ENCODE assay signal across 17 cellular contexts in genomic region chr14:86532219-86532618, GRCh38.
DNase-seq lines count a peak whose midpoint lies in the region; ATAC-seq, FAIRE-seq and TF ChIP-seq lines count a peak whose summit lies in the region.
"Had no signal": no experiment of that assay in that cellular context is flagged by ENCODE, and none has a peak within 500 bp of the region (broad histone marks: within the 10 kb centered on the region; RNA-seq: fewer than 3 reads in every experiment).

No MANE protein-coding gene starts in this region.

- no peak overlapping the region for H3K14ac ChIP-seq in H9 (ENCODE audit: insufficient read depth, low read length)

- H3K27me3 ChIP-seq in H9 (ENCODE audit: insufficient read depth, low read length) (no peaks in the 10 kb centered on the region), pancreas (no peaks in the 10 kb centered on the region), gastrocnemius medialis (no peaks in the 10 kb centered on the region)
- H3K27me3 ChIP-seq: BE2C, right atrium auricular region, suprapubic skin had no signal

- in situ Hi-C loops in gastrocnemius medialis (cut with MboI; ENCODE audit: low sequenced_read_pairs in 4 of 4), result no loop called here

- H3K4me1 ChIP-seq in H9 (ENCODE audit: insufficient read depth, low read length) (no peaks in the 10 kb centered on the region), pancreas (peaks cover 0 to 5% (median 4%) of the 10 kb centered on the region in 3 donors), gastrocnemius medialis (no peaks in the 10 kb centered on the region)
- H3K4me1 ChIP-seq: right atrium auricular region, suprapubic skin had no signal

- no peak overlapping the region for H4K91ac ChIP-seq in H9 (ENCODE audit: insufficient read length, low read depth, low read length)

- H3K4me1 Mint-ChIP-seq in H9, result no peaks in the 10 kb centered on the region
- H3K4me1 Mint-ChIP-seq: activated CD4-positive, alpha-beta T cell treated with anti-CD3 and anti-CD28 coated beads, Interleukin-2, amount 10 ng/mL, durations not matched to agents 24 days and 14 days; activated naive CD4-positive, alpha-beta T cell treated with anti-CD3 and anti-CD28 coated beads, Interleukin-2, amount 50 U/mL, for 24 hours; neural crest cell had no signal

- no peak overlapping the region for H3K27ac ChIP-seq in H9 (ENCODE audit: insufficient read length, low read depth, low read length)
- no peak overlapping the region for H3K27ac ChIP-seq in pancreas
- no peak overlapping the region for H3K27ac ChIP-seq in gastrocnemius medialis
- H3K27ac ChIP-seq: right atrium auricular region, suprapubic skin had no signal

- H3K4me3 Mint-ChIP-seq in H9, result no peak overlapping the region
- H3K4me3 Mint-ChIP-seq: activated CD4-positive, alpha-beta T cell treated with anti-CD3 and anti-CD28 coated beads, Interleukin-2, amount 10 ng/mL, durations not matched to agents 24 days and 14 days; activated naive CD4-positive, alpha-beta T cell treated with anti-CD3 and anti-CD28 coated beads, Interleukin-2, amount 50 U/mL, for 24 hours; neural crest cell had no signal

- H4K5ac ChIP-seq in H9 (ENCODE audit: insufficient read length, low read depth, low read length), result no peak overlapping the region

- H4K20me1 ChIP-seq in H9 (ENCODE audit: control insufficient read depth, insufficient read depth, insufficient read length), result no peaks in the 10 kb centered on the region

- no peak overlapping the region; a peak in 1 of 7 replicates for H3K27ac Mint-ChIP-seq in H9
- H3K27ac Mint-ChIP-seq: activated CD4-positive, alpha-beta T cell treated with anti-CD3 and anti-CD28 coated beads, Interleukin-2, amount 10 ng/mL, durations not matched to agents 24 days and 14 days; activated naive CD4-positive, alpha-beta T cell treated with anti-CD3 and anti-CD28 coated beads, Interleukin-2, amount 50 U/mL, for 24 hours had no signal

- no peak overlapping the region for H2AK5ac ChIP-seq in H9 (ENCODE audit: insufficient read length, low read length)

- FAIRE-seq in pancreas (lab: Jason Lieb, UNC), result no peak

- H3K79me1 ChIP-seq in H9 (ENCODE audit: insufficient read depth, low read depth, low read length, poor library complexity, severe bottlenecking), result no peaks in the 10 kb centered on the region

- no peak overlapping the region for H2BK12ac ChIP-seq in H9 (ENCODE audit: insufficient read length, low read depth, low read length)

- no peaks in the 10 kb centered on the region for H3K23me2 ChIP-seq in H9 (ENCODE audit: insufficient read length, low read depth, low read length, poor library complexity, severe bottlenecking)

- no peak for TF ChIP-seq POLR2A in gastrocnemius medialis (IDR thresholded peaks at IDR 0.05)

- H3K23ac ChIP-seq in H9 (ENCODE audit: insufficient read length, low read depth, low read length), result no peak overlapping the region

- intact Hi-C loops in pancreas (cut with DNase I) (no loop called here), gastrocnemius medialis (cut with DNase I; ENCODE audit: low total_unique reads) (no loop called here)

- H3K9me3 ChIP-seq in H9 (ENCODE audit: control insufficient read depth, low read depth, low read length) (no peaks in the 10 kb centered on the region), pancreas (no peaks in the 10 kb centered on the region), gastrocnemius medialis (no peaks in the 10 kb centered on the region)
- H3K9me3 ChIP-seq: BE2C, right atrium auricular region, suprapubic skin had no signal

- no peaks in the 10 kb centered on the region for H3K79me2 ChIP-seq in H9 (ENCODE audit: insufficient read depth, low read length)

- H2BK20ac ChIP-seq in H9 (ENCODE audit: low read depth, low read length, poor library complexity, severe bottlenecking), result no peak overlapping the region

- H3K4ac ChIP-seq in H9 (ENCODE audit: low read depth, low read length), result no peak overlapping the region

- H2BK120ac ChIP-seq in H9 (ENCODE audit: low read depth, low read length, poor library complexity, severe bottlenecking), result no peak overlapping the region

- ATAC-seq in pancreas (peak; percentile 67 to 98 (median 86)), HG03045 (IDR thresholded peaks at IDR 0.05; ENCODE audit: unreplicated experiment) (no peak), gastrocnemius medialis (no peak)
- ATAC-seq: Right ventricle myocardium inferior had no signal

- H3K4me3 ChIP-seq in choroid plexus epithelial cell (ENCODE audit: low read depth, low read length) (no peak overlapping the region), pancreas (no peak overlapping the region), gastrocnemius medialis (no peak overlapping the region)
- H3K4me3 ChIP-seq: right atrium auricular region, suprapubic skin had no signal

- no peaks in the 10 kb centered on the region for H3K9me3 Mint-ChIP-seq in H9
- H3K9me3 Mint-ChIP-seq: activated CD4-positive, alpha-beta T cell treated with anti-CD3 and anti-CD28 coated beads, Interleukin-2, amount 10 ng/mL, durations not matched to agents 24 days and 14 days; neural crest cell had no signal

- H2AFZ ChIP-seq in H9 (ENCODE audit: low read length), result no peak overlapping the region

- H2BK15ac ChIP-seq in H9 (ENCODE audit: low read depth, low read length), result 0 out of 2 replicates have a peak overlapping the region, but pooled peaks have one; percentile 52

- H3K9ac ChIP-seq in H9 (ENCODE audit: extremely low read depth, insufficient read length, low read length), result no peak overlapping the region

- H3K56ac ChIP-seq in H9 (ENCODE audit: insufficient read length, low read depth, low read length), result no peak overlapping the region

- no peaks in the 10 kb centered on the region for H3K36me3 ChIP-seq in pancreas
- no peaks in the 10 kb centered on the region for H3K36me3 ChIP-seq in gastrocnemius medialis
- H3K36me3 ChIP-seq: BE2C, right atrium auricular region, suprapubic skin had no signal

- no peaks in the 10 kb centered on the region for H3K36me3 Mint-ChIP-seq in H9 (ENCODE audit: insufficient read depth in 1 of 3, low read depth in 3 of 3)
- H3K36me3 Mint-ChIP-seq: activated naive CD4-positive, alpha-beta T cell treated with anti-CD3 and anti-CD28 coated beads, Interleukin-2, amount 50 U/mL, for 24 hours had no signal

- H2BK5ac ChIP-seq in H9 (ENCODE audit: insufficient read length, low read length), result no peak overlapping the region

- no peak for DNase-seq in H9
- peak; percentile 4 for DNase-seq in NCI-H460 (ENCODE audit: extremely low read depth, low read depth)
- DNase-seq in choroid plexus epithelial cell (ENCODE audit: low read depth), result peak; percentile 31
- peak in 3 of 6 donors; percentile 14 to 45 (median 17) for DNase-seq in pancreas
- DNase-seq in activated gamma-delta T cell (lab: John Stamatoyannopoulos, UW), result no peak
- no peak for DNase-seq in gastrocnemius medialis
- DNase-seq: activated CD4-positive, alpha-beta T cell treated with anti-CD3 and anti-CD28 coated beads, Interleukin-2, amount 10 ng/mL, durations not matched to agents 24 days and 14 days; BE2C; DND-41; effector memory CD4-positive, alpha-beta T cell; NCI-H187 treated with DMSO at 0.1 percent for 48 hours had no signal

- H3K27me3 Mint-ChIP-seq in H9 (ENCODE audit: low read depth), result no peaks in the 10 kb centered on the region
- H3K27me3 Mint-ChIP-seq: activated CD4-positive, alpha-beta T cell treated with anti-CD3 and anti-CD28 coated beads, Interleukin-2, amount 10 ng/mL, durations not matched to agents 24 days and 14 days; activated naive CD4-positive, alpha-beta T cell treated with anti-CD3 and anti-CD28 coated beads, Interleukin-2, amount 50 U/mL, for 24 hours had no signal

- H3K18ac ChIP-seq in H9 (ENCODE audit: insufficient read length, low read depth, low read length), result no peak overlapping the region

- H3T11ph ChIP-seq in H9 (ENCODE audit: low read length), result no peak overlapping the region

- no peak overlapping the region for H4K8ac ChIP-seq in H9 (replicated peaks; ENCODE audit: insufficient read length, low read depth, low read length)

- TF ChIP-seq CTCF in H9 (conservative IDR thresholded peaks at IDR 0.05), result no peak
- no peak for TF ChIP-seq CTCF in choroid plexus epithelial cell (conservative IDR thresholded peaks at IDR 0.05; ENCODE audit: low read depth, low read length)
- TF ChIP-seq CTCF in pancreas (IDR thresholded peaks at IDR 0.05), result no peak
- no peak for TF ChIP-seq CTCF in gastrocnemius medialis (IDR thresholded peaks at IDR 0.05 in 4 of 5, conservative IDR thresholded peaks at IDR 0.05 in 1 of 5)

- H3K4me2 ChIP-seq in H9 (ENCODE audit: insufficient read depth, insufficient read length, low read length), result no peak overlapping the region

Comparison
In these comparisons a context has a peak if more than half of its experiments do, and no peak if none do; other contexts are left out.
1. DNase-seq: peak in NCI-H460 (single experiment) and choroid plexus epithelial cell (single experiment); none in H9 (single experiment), activated gamma-delta T cell (single experiment) and gastrocnemius medialis (0 of 2).
2. ATAC-seq: peak in pancreas (4 of 4); none in HG03045 (single experiment) and gastrocnemius medialis (0 of 2).